ENCODE assay signal across 32 cellular contexts in the genomic region with DNA sequence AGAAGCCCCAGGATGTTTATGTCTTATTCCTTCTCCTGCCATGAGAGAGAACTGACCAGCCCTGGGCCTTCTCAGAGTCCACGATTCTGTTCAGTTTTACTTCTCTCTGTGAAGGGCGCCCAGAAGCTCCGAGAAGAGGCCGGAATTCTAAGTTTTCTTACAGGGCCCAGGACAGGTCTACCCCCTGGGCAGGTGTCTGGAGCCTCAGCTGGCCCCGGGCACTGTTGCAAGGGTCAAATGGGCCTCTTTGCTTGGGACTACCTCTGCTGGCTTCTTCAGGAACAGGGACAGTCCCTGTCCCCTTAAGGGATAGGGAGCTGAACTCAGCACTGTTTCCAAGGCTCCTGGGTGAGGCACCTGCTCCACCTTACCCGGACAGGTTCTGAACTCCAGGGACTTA. TPM values are rescaled to one million over a fixed set of nuclear protein-coding genes. Genes with fewer than 3 reads are reported as not detected.
"Had no signal": no experiment of that assay in that cellular context is flagged by ENCODE, and none has a peak within 500 bp of the region (broad histone marks: within the 10 kb centered on the region; RNA-seq: fewer than 3 reads in every experiment).

No MANE protein-coding gene starts in this region.

- H3K27ac ChIP-seq: ascending aorta, gastroesophageal sphincter, neutrophil, pancreas, psoas muscle, spleen, tibial nerve had no signal

- DNase-seq: activated CD4-positive, alpha-beta T cell treated with anti-CD3 and anti-CD28 coated beads, Interleukin-2, amount 10 ng/mL, durations not matched to agents 24 days and 14 days; activated CD4-positive, CD25-positive, alpha-beta regulatory T cell treated with anti-CD3 and anti-CD28 coated beads, Interleukin-2, amount 50 U/mL, for 72 hours; activated CD8-positive, alpha-beta T cell treated with anti-CD3 and anti-CD28 coated beads for 36 hours; activated naive CD4-positive, alpha-beta T cell treated with Interleukin-2 at 50 U/mL for 16 hours; activated naive CD8-positive, alpha-beta T cell treated with anti-CD3 and anti-CD28 coated beads, Interleukin-2, amount 10 ng/mL, durations not matched to agents 7 days and 5 days; activated T-cell treated with anti-CD3 and anti-CD28 coated beads, Interleukin-2, amount 50 U/mL, for 48 hours; cortex of kidney; effector memory CD8-positive, alpha-beta T cell; erythroblast; hippocampal formation; kidney; left colon; mucosa of descending colon; pancreas; psoas muscle; spleen; stimulated activated naive CD4-positive, alpha-beta T cell; T-helper 17 cell; T1000 had no signal

- H3K4me1 Mint-ChIP-seq: activated CD4-positive, alpha-beta T cell treated with anti-CD3 and anti-CD28 coated beads, Interleukin-2, amount 10 ng/mL, durations not matched to agents 24 days and 14 days; activated naive CD8-positive, alpha-beta T cell treated with anti-CD3 and anti-CD28 coated beads, Interleukin-2, amount 10 ng/mL, durations not matched to agents 7 days and 5 days; T-helper 17 cell had no signal

- H3K4me3 Mint-ChIP-seq: activated CD4-positive, alpha-beta T cell treated with anti-CD3 and anti-CD28 coated beads, Interleukin-2, amount 10 ng/mL, durations not matched to agents 24 days and 14 days; activated CD8-positive, alpha-beta T cell treated with anti-CD3 and anti-CD28 coated beads for 36 hours; activated naive CD8-positive, alpha-beta T cell treated with anti-CD3 and anti-CD28 coated beads, Interleukin-2, amount 10 ng/mL, durations not matched to agents 7 days and 5 days; brain; effector memory CD8-positive, alpha-beta T cell; nephron; T-helper 17 cell had no signal

- H3K9me3 ChIP-seq: neutrophil, pancreas, psoas muscle had no signal

- H3K27me3 ChIP-seq: ascending aorta, cardiac muscle cell, gastroesophageal sphincter, neutrophil, pancreas, tibial nerve had no signal

- H3K27me3 Mint-ChIP-seq: activated CD4-positive, alpha-beta T cell treated with anti-CD3 and anti-CD28 coated beads, Interleukin-2, amount 10 ng/mL, durations not matched to agents 24 days and 14 days; brain had no signal

- H3K27ac Mint-ChIP-seq: activated CD4-positive, alpha-beta T cell treated with anti-CD3 and anti-CD28 coated beads, Interleukin-2, amount 10 ng/mL, durations not matched to agents 24 days and 14 days; activated CD8-positive, alpha-beta T cell treated with anti-CD3 and anti-CD28 coated beads for 36 hours; activated naive CD8-positive, alpha-beta T cell treated with anti-CD3 and anti-CD28 coated beads, Interleukin-2, amount 10 ng/mL, durations not matched to agents 7 days and 5 days; activated T-helper 2 cell treated with anti-CD3 and anti-CD28 coated beads, Interferon-gamma antibody, Interleukin-2, Interleukin-4, amounts not matched to agents 10 μg/mL and 5 μg/mL and 100 μg/mL, durations not matched to agents 14 hours and 24 hours and 36 hours; brain; effector memory CD8-positive, alpha-beta T cell; nephron; T-helper 17 cell had no signal

- H3K36me3 ChIP-seq: ascending aorta, cardiac muscle cell, gastroesophageal sphincter, neutrophil, pancreas, spleen, tibial nerve had no signal

- ATAC-seq: activated CD8-positive, alpha-beta T cell treated with anti-CD3 and anti-CD28 coated beads for 36 hours; effector memory CD8-positive, alpha-beta T cell; gastroesophageal sphincter; left colon; mucosa of descending colon; pancreas; psoas muscle; SK-N-SH treated with all-trans-retinoic acid at 6 μM for 48 hours; T-helper 17 cell had no signal

- H3K4me1 ChIP-seq: ascending aorta, gastroesophageal sphincter, pancreas, psoas muscle, spleen, tibial nerve had no signal

- H3K4me3 ChIP-seq: ascending aorta, cardiac muscle cell, gastroesophageal sphincter, mucosa of descending colon, pancreas, psoas muscle, spleen, tibial nerve had no signal

- H3K36me3 Mint-ChIP-seq: activated naive CD8-positive, alpha-beta T cell treated with anti-CD3 and anti-CD28 coated beads, Interleukin-2, amount 10 ng/mL, durations not matched to agents 7 days and 5 days had no signal

RNA-seq across cellular contexts. Expression of a gene that starts 55.0 kb away (rescaled TPM):
- total RNA-seq: activated CD4-positive, alpha-beta T cell treated with anti-CD3 and anti-CD28 coated beads, Interleukin-2, amount 10 ng/mL, durations not matched to agents 24 days and 14 days; activated CD8-positive, alpha-beta T cell treated with anti-CD3 and anti-CD28 coated beads for 36 hours; activated naive CD8-positive, alpha-beta T cell treated with anti-CD3 and anti-CD28 coated beads, Interleukin-2, amount 10 ng/mL, durations not matched to agents 7 days and 5 days; activated T-helper 2 cell treated with anti-CD3 and anti-CD28 coated beads, Interferon-gamma antibody, Interleukin-2, Interleukin-4, amounts not matched to agents 10 μg/mL and 5 μg/mL and 100 μg/mL, durations not matched to agents 14 hours and 24 hours and 36 hours; ascending aorta; fibroblast of villous mesenchyme; mesenteric fat pad; myocyte; psoas muscle; T-helper 17 cell had no signal
- polyA plus RNA-seq: fibroblast of lung had no signal
